ENCODE assay signal across 12 cellular contexts in the genomic region with DNA sequence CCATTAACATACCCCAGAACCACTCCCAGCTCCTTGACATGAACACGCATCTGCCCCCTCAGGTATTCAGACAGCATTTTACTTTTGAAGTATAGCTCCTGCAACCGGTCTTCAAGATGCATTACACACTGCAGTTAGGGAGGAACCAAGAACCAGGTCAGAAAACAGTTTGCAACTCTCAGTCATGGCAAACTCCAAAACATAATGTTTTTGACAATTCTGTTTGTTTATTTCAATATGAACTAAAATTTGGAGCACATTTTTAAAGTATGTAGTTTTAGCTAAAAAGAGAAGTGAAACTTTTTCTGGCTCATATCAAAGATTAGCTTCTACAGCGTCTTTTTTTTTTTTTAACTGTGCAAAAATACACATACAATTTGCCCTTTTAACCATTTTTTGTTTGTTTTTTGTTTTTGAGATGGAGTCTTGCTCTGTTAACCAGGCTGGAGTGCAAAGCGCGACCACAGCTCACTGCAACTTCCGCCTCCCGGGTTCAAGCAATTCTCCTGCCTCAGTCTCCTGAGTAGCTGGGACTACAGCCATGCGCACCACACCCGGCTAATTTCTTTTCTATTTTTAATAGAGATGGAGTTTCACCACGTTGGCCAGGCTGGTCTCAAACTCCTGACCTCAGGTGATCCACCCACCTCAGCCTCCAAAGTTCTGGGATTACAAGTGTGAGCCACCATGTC. TPM values are rescaled to one million over a fixed set of nuclear protein-coding genes. Genes with fewer than 3 reads are reported as not detected.
DNase-seq lines count a peak whose midpoint lies in the region; ATAC-seq and TF ChIP-seq lines count a peak whose summit lies in the region.
"Had no signal": no experiment of that assay in that cellular context is flagged by ENCODE, and none has a peak within 500 bp of the region (broad histone marks: within the 10 kb centered on the region; RNA-seq: fewer than 3 reads in every experiment).

No MANE protein-coding gene starts in this region.

- H3K9me3 Mint-ChIP-seq in HFFc6 = no peaks in the 10 kb centered on the region
- H3K9me3 Mint-ChIP-seq: activated naive CD8-positive, alpha-beta T cell treated with anti-CD3 and anti-CD28 coated beads, Interleukin-2, amount 10 ng/mL, durations not matched to agents 7 days and 5 days had no signal

- 47 to 79% (median 69%) methylated on average over 10 of the region's 10 CpGs for WGBS in spleen, 5 donors

- TF ChIP-seq POLR2A in spleen (IDR thresholded peaks at IDR 0.05) = no peak

- intact Hi-C loops in spleen (cut with DNase I; ENCODE audit: low total_unique reads) = no loop called here
- intact Hi-C loops in colonic mucosa (cut with DNase I) = no loop called here

- H3K4me3 ChIP-seq in spleen = peak overlapping the region in 2 of 8 donors; percentile 9 to 43
- H3K4me3 ChIP-seq in colonic mucosa = no peak overlapping the region

- H3K27me3 ChIP-seq in spleen (replicated peaks in 1 of 7) = no peaks in the 10 kb centered on the region
- no peaks in the 10 kb centered on the region for H3K27me3 ChIP-seq in colonic mucosa

- ATAC-seq in GM21786 (IDR thresholded peaks at IDR 0.05; ENCODE audit: unreplicated experiment) = peak; percentile 70
- peak; percentile 89 for ATAC-seq in HG03432 (IDR thresholded peaks at IDR 0.05; ENCODE audit: unreplicated experiment)

- H3K36me3 ChIP-seq in spleen (peaks cover 0 to 94% (median 25%) of the 10 kb centered on the region in 6 donors), colonic mucosa (peaks cover 7% of the 10 kb centered on the region)

- H3K9me3 ChIP-seq in spleen (no peaks in the 10 kb centered on the region), colonic mucosa (no peaks in the 10 kb centered on the region)

- H3K4me1 ChIP-seq in spleen (peaks cover 0 to 29% (median 1%) of the 10 kb centered on the region in 6 donors), colonic mucosa (no peaks in the 10 kb centered on the region)

- DNase-seq in NOMO-1 (lab: John Stamatoyannopoulos, UW; ENCODE audit: unreplicated experiment in 2 of 2) (peak; percentile 38 to 53), NOMO-1 treated with dmso at 0.1 percent for 144 hours (lab: John Stamatoyannopoulos, UW; ENCODE audit: unreplicated experiment) (no peak), spleen (no peak), HuH-7.5 (ENCODE audit: low spot score) (no peak), colonic mucosa (no peak), HFFc6 (no peak)
- DNase-seq: 8988T; activated naive CD8-positive, alpha-beta T cell treated with anti-CD3 and anti-CD28 coated beads, Interleukin-2, amount 10 ng/mL, durations not matched to agents 7 days and 5 days; NCI-H1694 treated with DMSO at 0.1 percent for 48 hours; stimulated activated naive CD4-positive, alpha-beta T cell had no signal

- no peak overlapping the region for H3K27ac Mint-ChIP-seq in HFFc6
- H3K27ac Mint-ChIP-seq: activated naive CD8-positive, alpha-beta T cell treated with anti-CD3 and anti-CD28 coated beads, Interleukin-2, amount 10 ng/mL, durations not matched to agents 7 days and 5 days had no signal

- peaks cover 39% of the 10 kb centered on the region for H3K4me1 Mint-ChIP-seq in HFFc6 (ENCODE audit: low read depth)
- H3K4me1 Mint-ChIP-seq: activated naive CD8-positive, alpha-beta T cell treated with anti-CD3 and anti-CD28 coated beads, Interleukin-2, amount 10 ng/mL, durations not matched to agents 7 days and 5 days had no signal

- H3K27me3 Mint-ChIP-seq in HFFc6 (ENCODE audit: insufficient read depth) = no peaks in the 10 kb centered on the region
- H3K27me3 Mint-ChIP-seq: activated naive CD8-positive, alpha-beta T cell treated with anti-CD3 and anti-CD28 coated beads, Interleukin-2, amount 10 ng/mL, durations not matched to agents 7 days and 5 days had no signal

- peak overlapping the region in 5 of 8 donors; percentile 11 to 67 (median 54) for H3K27ac ChIP-seq in spleen
- H3K27ac ChIP-seq in colonic mucosa = no peak overlapping the region

- no peak overlapping the region for H3K4me3 Mint-ChIP-seq in HFFc6
- H3K4me3 Mint-ChIP-seq: activated naive CD8-positive, alpha-beta T cell treated with anti-CD3 and anti-CD28 coated beads, Interleukin-2, amount 10 ng/mL, durations not matched to agents 7 days and 5 days had no signal

- H3K36me3 Mint-ChIP-seq in HFFc6 (ENCODE audit: low read depth) = peaks cover 60% of the 10 kb centered on the region

- no peak overlapping the region for H3K9ac ChIP-seq in colonic mucosa (ENCODE audit: low read depth in 2 of 2, low read length in 2 of 2)

- TF ChIP-seq CTCF in spleen (IDR thresholded peaks at IDR 0.05 in 8 of 11, conservative IDR thresholded peaks at IDR 0.05 in 3 of 11) (no peak), colonic mucosa (IDR thresholded peaks at IDR 0.05) (no peak), HFFc6 (IDR thresholded peaks at IDR 0.05) (no peak)

RNA-seq across cellular contexts. Expression of a gene that starts 12.2 kb away (rescaled TPM):
- total RNA-seq in spleen (10 to 100 TPM; 37.0 to 56.4 (median 46.9) TPM), colonic mucosa (10 to 100 TPM; 14.9 to 16.2 TPM)
- polyA plus RNA-seq in spleen = 1 to 10 TPM; 3.8 to 5.3 (median 4.8) TPM
- 10 to 100 TPM in 3 of 6 experiments, 1 to 10 TPM in 3; 7.3 to 12.0 (median 10.2) TPM for total RNA-seq in HFFc6 (2021; fragmentation: NEBNext Ultra II Directional; extraction: Animal tissue kit (Norgen Biotek cat#: 25700))

Comparison
In these comparisons a context has a peak if more than half of its experiments do, and no peak if none do; other contexts are left out.
1. DNase-seq: peak in NOMO-1 (2 of 2); none in NOMO-1 treated with dmso at 0.1 percent for 144 hours (single experiment), spleen (single experiment), HuH-7.5 (single experiment), colonic mucosa (single experiment) and HFFc6 (single experiment).